Comparison of ENCODE assay signal across 1 cellular context in genomic region chr6:24667378-24667803, GRCh38.
TF ChIP-seq lines count a peak whose summit lies in the region.

No MANE protein-coding gene starts in this region.

TF ChIP-seq in HepG2, 621 proteins besides CTCF, POLR2A, EP300 and RAD21:
- 0 out of 2 replicates have a peak, but pooled peaks have one; percentile 37 for TF ChIP-seq HNF4A (CRISPR knock-in tag; IDR thresholded peaks at IDR 0.05)
- no peak for TF ChIP-seq ZFP36L1 (CRISPR knock-in tag; IDR thresholded peaks at IDR 0.05)
- TF ChIP-seq AFF4 (CRISPR knock-in tag; IDR thresholded peaks at IDR 0.05) = no peak
- TF ChIP-seq MEIS2 (CRISPR knock-in tag; IDR thresholded peaks at IDR 0.05) = no peak
- no peak for TF ChIP-seq ZNF530 (CRISPR knock-in tag; IDR thresholded peaks at IDR 0.05; ENCODE audit: low read depth)
- TF ChIP-seq HMG20A (CRISPR knock-in tag; IDR thresholded peaks at IDR 0.05; ENCODE audit: borderline replicate concordance) = no peak
- TF ChIP-seq ZNF781 (CRISPR knock-in tag; IDR thresholded peaks at IDR 0.05; ENCODE audit: borderline replicate concordance, not compliant biosample characterization) = no peak
- TF ChIP-seq SNAPC5 (CRISPR knock-in tag; IDR thresholded peaks at IDR 0.05; ENCODE audit: borderline replicate concordance) = peak; percentile 43
- TF ChIP-seq NFIC (IDR thresholded peaks at IDR 0.05; ENCODE audit: low read length) = peak; percentile 64; the same call in 1 of the 2 replicates
- TF ChIP-seq SNAI1 (CRISPR knock-in tag; IDR thresholded peaks at IDR 0.05; ENCODE audit: borderline replicate concordance) = no peak
- TF ChIP-seq HDAC6 (IDR thresholded peaks at IDR 0.05; ENCODE audit: low read depth, low read length) = no peak
- TF ChIP-seq ARNT2 (CRISPR knock-in tag; IDR thresholded peaks at IDR 0.05; ENCODE audit: low read depth) = no peak
- no peak for TF ChIP-seq CAMTA2 (CRISPR knock-in tag; IDR thresholded peaks at IDR 0.05; ENCODE audit: borderline replicate concordance)
- no peak; the same call in 1 of the 2 replicates for TF ChIP-seq NR2F6 (IDR thresholded peaks at IDR 0.05)
- TF ChIP-seq NR2F6 (CRISPR knock-in tag; IDR thresholded peaks at IDR 0.05) = no peak
- 0 out of 2 replicates have a peak, but pooled peaks have one; percentile 7 for TF ChIP-seq REL (CRISPR knock-in tag; conservative IDR thresholded peaks at IDR 0.05)
- 0 out of 2 replicates have a peak, but pooled peaks have one; percentile 23 for TF ChIP-seq MLXIP (CRISPR knock-in tag; IDR thresholded peaks at IDR 0.05; ENCODE audit: borderline replicate concordance)
- TF ChIP-seq PCBP2 (optimal IDR thresholded peaks at IDR 0.05; ENCODE audit: low read depth, low read length, poor library complexity, severe bottlenecking) = no peak
- TF ChIP-seq ZNF709 (CRISPR knock-in tag; IDR thresholded peaks at IDR 0.05) = no peak
- 0 out of 2 replicates have a peak, but pooled peaks have one; percentile 8 for TF ChIP-seq CREM (IDR thresholded peaks at IDR 0.05)
- no peak for TF ChIP-seq CREM (CRISPR knock-in tag; IDR thresholded peaks at IDR 0.05)
- TF ChIP-seq ETS1 (CRISPR knock-in tag; IDR thresholded peaks at IDR 0.05) = 0 out of 2 replicates have a peak, but pooled peaks have one; percentile 47
- TF ChIP-seq HNRNPUL1 (IDR thresholded peaks at IDR 0.05; ENCODE audit: low read depth, low read length) = no peak
- TF ChIP-seq HBP1 (CRISPR knock-in tag; IDR thresholded peaks at IDR 0.05; ENCODE audit: low read depth) = 0 out of 2 replicates have a peak, but pooled peaks have one; percentile 35
- 0 out of 2 replicates have a peak, but pooled peaks have one; percentile 14 for TF ChIP-seq ZC3H13 (CRISPR knock-in tag; IDR thresholded peaks at IDR 0.05)
- TF ChIP-seq SMAD9 (CRISPR knock-in tag; IDR thresholded peaks at IDR 0.05) = no peak
- TF ChIP-seq CHD4 (IDR thresholded peaks at IDR 0.05; ENCODE audit: borderline replicate concordance, low read length) = 0 out of 2 replicates have a peak, but pooled peaks have one; percentile 5
- TF ChIP-seq ZBTB42 (CRISPR knock-in tag; IDR thresholded peaks at IDR 0.05) = no peak
- TF ChIP-seq ATF1 (CRISPR knock-in tag; IDR thresholded peaks at IDR 0.05) = 0 out of 2 replicates have a peak, but pooled peaks have one; percentile 5
- TF ChIP-seq ZNF543 (CRISPR knock-in tag; IDR thresholded peaks at IDR 0.05) = no peak
- no peak for TF ChIP-seq ZNF414 (CRISPR knock-in tag; IDR thresholded peaks at IDR 0.05)
- TF ChIP-seq ATF3 (CRISPR knock-in tag; IDR thresholded peaks at IDR 0.05) = no peak
- 0 out of 2 replicates have a peak, but pooled peaks have one; percentile 51 for TF ChIP-seq ZNF354B (CRISPR knock-in tag; IDR thresholded peaks at IDR 0.05)
- TF ChIP-seq RBFOX2 (IDR thresholded peaks at IDR 0.05; ENCODE audit: low read depth, low read length) = no peak
- peak; percentile 92 for TF ChIP-seq NCOR1 (IDR thresholded peaks at IDR 0.05; ENCODE audit: borderline replicate concordance, low read length)
- no peak for TF ChIP-seq HNF1B (CRISPR knock-in tag; IDR thresholded peaks at IDR 0.05)
- no peak for TF ChIP-seq ZBTB3 (CRISPR knock-in tag; IDR thresholded peaks at IDR 0.05; ENCODE audit: borderline replicate concordance, low read depth)
- no peak for TF ChIP-seq TFE3 (CRISPR knock-in tag; IDR thresholded peaks at IDR 0.05)
- TF ChIP-seq GRHL1 (CRISPR knock-in tag; conservative IDR thresholded peaks at IDR 0.05) = no peak
- TF ChIP-seq ZFAT (CRISPR knock-in tag; conservative IDR thresholded peaks at IDR 0.05) = no peak
- peak; percentile 77 for TF ChIP-seq HNF4G (IDR thresholded peaks at IDR 0.05; ENCODE audit: borderline replicate concordance, low read depth, low read length)
- no peak for TF ChIP-seq HNF4G (CRISPR knock-in tag; IDR thresholded peaks at IDR 0.05; ENCODE audit: borderline replicate concordance, low read depth)
